In the genomic region with DNA sequence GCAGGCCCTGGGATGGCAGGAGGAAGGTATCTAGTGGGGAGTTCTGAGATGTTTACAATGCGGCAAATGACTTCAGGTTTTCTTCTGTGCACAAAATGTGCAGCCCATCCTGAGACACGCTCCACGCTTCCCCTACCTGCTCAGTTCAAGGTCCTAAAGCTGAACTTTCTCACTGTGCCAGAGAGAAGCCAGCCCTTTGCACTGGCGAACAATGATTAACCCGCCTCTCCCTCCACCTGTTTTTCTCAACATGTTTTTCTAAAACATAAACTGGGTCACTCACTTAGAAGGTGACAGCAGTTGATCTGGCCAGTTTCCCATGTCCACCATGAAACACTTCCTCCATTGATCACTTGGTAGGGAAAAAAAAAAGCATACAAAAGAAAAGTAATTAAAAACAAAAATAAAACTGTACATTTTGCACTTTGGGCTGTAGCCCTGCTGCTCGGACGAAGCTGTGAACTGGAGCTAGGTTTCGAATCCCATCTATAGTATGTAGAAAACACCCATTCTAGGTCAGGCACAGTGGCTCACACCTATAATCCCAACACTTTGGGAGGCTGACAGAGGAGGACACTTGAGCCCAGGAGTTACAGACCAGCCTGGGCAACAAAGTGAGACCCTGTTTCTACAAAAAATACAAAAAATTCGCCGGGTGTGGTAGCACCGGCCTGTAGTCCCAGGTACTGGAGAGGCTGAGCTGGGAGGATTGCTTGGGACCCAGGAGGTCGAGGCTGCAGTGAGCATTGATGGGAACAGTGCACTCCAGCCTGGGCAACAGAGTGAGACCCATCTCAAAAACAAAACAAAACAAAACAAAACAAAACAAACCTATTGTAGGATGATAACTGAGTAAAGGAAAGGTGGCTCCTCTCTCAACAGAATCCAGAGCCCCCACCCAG, we compare ENCODE assay signal across 2 cellular contexts.
A peak's percentile ranks its signal among the peaks of the same experiment; 100 is the strongest.
TF ChIP-seq lines count a peak whose summit lies in the region.

No MANE protein-coding gene starts in this region.

TF ChIP-seq in HEK293, 187 proteins besides CTCF, POLR2A, EP300 and RAD21:
- TF ChIP-seq ZNF121 (tag by site-specific recombination; IDR thresholded peaks at IDR 0.05): 0 out of 2 replicates have a peak, but pooled peaks have one; percentile 23
- no peak for TF ChIP-seq KLF16 (tag by site-specific recombination; IDR thresholded peaks at IDR 0.05)
TF ChIP-seq in HEK293: peak in this region for 1.

TF ChIP-seq in HepG2, 621 proteins besides CTCF, POLR2A, EP300 and RAD21 (continues in another document):
- TF ChIP-seq ZNF510 (CRISPR knock-in tag; IDR thresholded peaks at IDR 0.05; ENCODE audit: low read depth) (no peak), RERE (CRISPR knock-in tag; IDR thresholded peaks at IDR 0.05; ENCODE audit: low read depth) (peak; percentile 83), ZNF546 (CRISPR knock-in tag; conservative IDR thresholded peaks at IDR 0.05) (0 out of 2 replicates have a peak, but pooled peaks have one; percentile 46), ZNF549 (CRISPR knock-in tag; IDR thresholded peaks at IDR 0.05) (no peak), TBP (CRISPR knock-in tag; IDR thresholded peaks at IDR 0.05) (no peak), HMG20B (CRISPR knock-in tag; conservative IDR thresholded peaks at IDR 0.05) (0 out of 2 replicates have a peak, but pooled peaks have one; percentile 36), CBFB (CRISPR knock-in tag; IDR thresholded peaks at IDR 0.05) (no peak), FOXJ3 (CRISPR knock-in tag; IDR thresholded peaks at IDR 0.05; ENCODE audit: borderline replicate concordance) (peak; percentile 67; the same call in 1 of the 2 replicates), RXRB (CRISPR knock-in tag; IDR thresholded peaks at IDR 0.05; ENCODE audit: borderline replicate concordance) (peak; percentile 98), ZBTB21 (CRISPR knock-in tag; IDR thresholded peaks at IDR 0.05) (no peak), ZMYM3 (CRISPR knock-in tag; IDR thresholded peaks at IDR 0.05) (peak; percentile 73), ZBED4 (CRISPR knock-in tag; IDR thresholded peaks at IDR 0.05; ENCODE audit: borderline replicate concordance) (peak; percentile 89; the same call in 1 of the 2 replicates), MIER2 (CRISPR knock-in tag; IDR thresholded peaks at IDR 0.05) (no peak), CREM (IDR thresholded peaks at IDR 0.05) (peak; percentile 79), CREM (CRISPR knock-in tag; IDR thresholded peaks at IDR 0.05) (no peak), RCOR2 (CRISPR knock-in tag; IDR thresholded peaks at IDR 0.05) (peak; percentile 68; the same call in 1 of the 2 replicates), WIZ (CRISPR knock-in tag; IDR thresholded peaks at IDR 0.05) (no peak), PRDM15 (CRISPR knock-in tag; IDR thresholded peaks at IDR 0.05) (no peak)
- TF ChIP-seq, protein P1, sequence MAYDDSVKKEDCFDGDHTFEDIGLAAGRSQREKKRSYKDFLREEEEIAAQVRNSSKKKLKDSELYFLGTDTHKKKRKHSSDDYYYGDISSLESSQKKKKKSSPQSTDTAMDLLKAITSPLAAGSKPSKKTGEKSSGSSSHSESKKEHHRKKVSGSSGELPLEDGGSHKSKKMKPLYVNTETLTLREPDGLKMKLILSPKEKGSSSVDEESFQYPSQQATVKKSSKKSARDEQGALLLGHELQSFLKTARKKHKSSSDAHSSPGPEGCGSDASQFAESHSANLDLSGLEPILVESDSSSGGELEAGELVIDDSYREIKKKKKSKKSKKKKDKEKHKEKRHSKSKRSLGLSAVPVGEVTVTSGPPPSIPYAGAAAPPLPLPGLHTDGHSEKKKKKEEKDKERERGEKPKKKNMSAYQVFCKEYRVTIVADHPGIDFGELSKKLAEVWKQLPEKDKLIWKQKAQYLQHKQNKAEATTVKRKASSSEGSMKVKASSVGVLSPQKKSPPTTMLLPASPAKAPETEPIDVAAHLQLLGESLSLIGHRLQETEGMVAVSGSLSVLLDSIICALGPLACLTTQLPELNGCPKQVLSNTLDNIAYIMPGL (CRISPR knock-in tag; IDR thresholded peaks at IDR 0.05; ENCODE audit: borderline replicate concordance in 1 of 2, low read depth in 1 of 2): peak; percentile 50 to 52; a peak in 3 of 4 replicates
- TF ChIP-seq, protein P2, sequence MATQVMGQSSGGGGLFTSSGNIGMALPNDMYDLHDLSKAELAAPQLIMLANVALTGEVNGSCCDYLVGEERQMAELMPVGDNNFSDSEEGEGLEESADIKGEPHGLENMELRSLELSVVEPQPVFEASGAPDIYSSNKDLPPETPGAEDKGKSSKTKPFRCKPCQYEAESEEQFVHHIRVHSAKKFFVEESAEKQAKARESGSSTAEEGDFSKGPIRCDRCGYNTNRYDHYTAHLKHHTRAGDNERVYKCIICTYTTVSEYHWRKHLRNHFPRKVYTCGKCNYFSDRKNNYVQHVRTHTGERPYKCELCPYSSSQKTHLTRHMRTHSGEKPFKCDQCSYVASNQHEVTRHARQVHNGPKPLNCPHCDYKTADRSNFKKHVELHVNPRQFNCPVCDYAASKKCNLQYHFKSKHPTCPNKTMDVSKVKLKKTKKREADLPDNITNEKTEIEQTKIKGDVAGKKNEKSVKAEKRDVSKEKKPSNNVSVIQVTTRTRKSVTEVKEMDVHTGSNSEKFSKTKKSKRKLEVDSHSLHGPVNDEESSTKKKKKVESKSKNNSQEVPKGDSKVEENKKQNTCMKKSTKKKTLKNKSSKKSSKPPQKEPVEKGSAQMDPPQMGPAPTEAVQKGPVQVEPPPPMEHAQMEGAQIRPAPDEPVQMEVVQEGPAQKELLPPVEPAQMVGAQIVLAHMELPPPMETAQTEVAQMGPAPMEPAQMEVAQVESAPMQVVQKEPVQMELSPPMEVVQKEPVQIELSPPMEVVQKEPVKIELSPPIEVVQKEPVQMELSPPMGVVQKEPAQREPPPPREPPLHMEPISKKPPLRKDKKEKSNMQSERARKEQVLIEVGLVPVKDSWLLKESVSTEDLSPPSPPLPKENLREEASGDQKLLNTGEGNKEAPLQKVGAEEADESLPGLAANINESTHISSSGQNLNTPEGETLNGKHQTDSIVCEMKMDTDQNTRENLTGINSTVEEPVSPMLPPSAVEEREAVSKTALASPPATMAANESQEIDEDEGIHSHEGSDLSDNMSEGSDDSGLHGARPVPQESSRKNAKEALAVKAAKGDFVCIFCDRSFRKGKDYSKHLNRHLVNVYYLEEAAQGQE (IDR thresholded peaks at IDR 0.05; ENCODE audit: borderline replicate concordance in 1 of 2, low read depth in 1 of 2, low read length in 2 of 2): peak in 1 of 2 experiments; percentile 39; a peak in 1 of 4 replicates
- TF ChIP-seq, protein P3, sequence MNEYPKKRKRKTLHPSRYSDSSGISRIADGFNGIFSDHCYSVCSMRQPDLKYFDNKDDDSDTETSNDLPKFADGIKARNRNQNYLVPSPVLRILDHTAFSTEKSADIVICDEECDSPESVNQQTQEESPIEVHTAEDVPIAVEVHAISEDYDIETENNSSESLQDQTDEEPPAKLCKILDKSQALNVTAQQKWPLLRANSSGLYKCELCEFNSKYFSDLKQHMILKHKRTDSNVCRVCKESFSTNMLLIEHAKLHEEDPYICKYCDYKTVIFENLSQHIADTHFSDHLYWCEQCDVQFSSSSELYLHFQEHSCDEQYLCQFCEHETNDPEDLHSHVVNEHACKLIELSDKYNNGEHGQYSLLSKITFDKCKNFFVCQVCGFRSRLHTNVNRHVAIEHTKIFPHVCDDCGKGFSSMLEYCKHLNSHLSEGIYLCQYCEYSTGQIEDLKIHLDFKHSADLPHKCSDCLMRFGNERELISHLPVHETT (CRISPR knock-in tag; conservative IDR thresholded peaks at IDR 0.05): 0 out of 2 replicates have a peak, but pooled peaks have one; percentile 22
